Comparison of ENCODE assay signal across 19 cellular contexts in genomic region chr2:37544617-37545031, GRCh38.
"Had no signal": no experiment of that assay in that cellular context is flagged by ENCODE, and none has a peak within 500 bp of the region (broad histone marks: within the 10 kb centered on the region; RNA-seq: fewer than 3 reads in every experiment).

No MANE protein-coding gene starts in this region.

- ATAC-seq: activated CD4-positive, CD25-positive, alpha-beta regulatory T cell treated with anti-CD3 and anti-CD28 coated beads, Interleukin-2, amount 50 U/mL, for 24 hours; activated T-helper 17 cell treated with anti-CD3 and anti-CD28 coated beads, Interleukin-2, amount 50 U/mL, for 72 hours; effector memory CD8-positive, alpha-beta T cell; gastrocnemius medialis; heart right ventricle; naive thymus-derived CD8-positive, alpha-beta T cell had no signal

- H3K27me3 Mint-ChIP-seq: effector memory CD8-positive, alpha-beta T cell had no signal

- H3K36me3 ChIP-seq: gastrocnemius medialis, heart right ventricle, tibial nerve, uterus had no signal

- H3K79me2 ChIP-seq: parathyroid adenoma had no signal

- H3K27ac ChIP-seq: gastrocnemius medialis, heart right ventricle, parathyroid adenoma, skin epidermis, tibial nerve, uterus had no signal

- H3K9me3 Mint-ChIP-seq: activated T-helper 17 cell treated with anti-CD3 and anti-CD28 coated beads, Interleukin-2, amount 50 U/mL, for 72 hours; effector memory CD8-positive, alpha-beta T cell; naive thymus-derived CD8-positive, alpha-beta T cell had no signal

- H3K27me3 ChIP-seq: gastrocnemius medialis, tibial nerve, uterus had no signal

- H3K4me1 Mint-ChIP-seq: activated T-helper 17 cell treated with anti-CD3 and anti-CD28 coated beads, Interleukin-2, amount 50 U/mL, for 72 hours had no signal

- H3K4me3 Mint-ChIP-seq: activated T-helper 17 cell treated with anti-CD3 and anti-CD28 coated beads, Interleukin-2, amount 50 U/mL, for 72 hours; effector memory CD8-positive, alpha-beta T cell; naive thymus-derived CD8-positive, alpha-beta T cell had no signal

- FAIRE-seq: bronchial epithelial cell had no signal

- H3K9ac ChIP-seq: parathyroid adenoma had no signal

- H3K4me1 ChIP-seq: gastrocnemius medialis, parathyroid adenoma, tibial nerve, uterus had no signal

- H3K4me3 ChIP-seq: gastrocnemius medialis, heart right ventricle, skin epidermis, tibial nerve, uterus had no signal

- H3K36me3 Mint-ChIP-seq: naive thymus-derived CD8-positive, alpha-beta T cell had no signal

- H2AFZ ChIP-seq: parathyroid adenoma had no signal

- DNase-seq: activated CD4-positive, alpha-beta T cell treated with anti-CD3 and anti-CD28 coated beads, Interleukin-2, amount 50 U/mL, for 48 hours; activated naive CD4-positive, alpha-beta T cell treated with Interleukin-2 at 50 U/mL for 16 hours; aorta; dermis blood vessel endothelial cell; effector memory CD8-positive, alpha-beta T cell; gastrocnemius medialis; heart right ventricle; naive thymus-derived CD8-positive, alpha-beta T cell; retina; stimulated activated CD4-positive, alpha-beta T cell treated with anti-CD3 and anti-CD28 coated beads, Interleukin-15, amount 100 ng/mL, for 24 hours; stimulated activated CD4-positive, alpha-beta T cell treated with anti-CD3 and anti-CD28 coated beads, Interleukin-4, amount 100 ng/mL, for 1 hour; stimulated activated naive CD4-positive, alpha-beta T cell; uterus had no signal

- H3K9me3 ChIP-seq: gastrocnemius medialis, heart right ventricle, tibial nerve, uterus had no signal

- H3K27ac Mint-ChIP-seq: activated T-helper 17 cell treated with anti-CD3 and anti-CD28 coated beads, Interleukin-2, amount 50 U/mL, for 72 hours; effector memory CD8-positive, alpha-beta T cell; naive thymus-derived CD8-positive, alpha-beta T cell had no signal
